Comparison of ENCODE assay signal across 1 cellular context in genomic region chr2:58866527-58866926, GRCh38.
TF ChIP-seq lines count a peak whose summit lies in the region.

No MANE protein-coding gene starts in this region.

TF ChIP-seq in H1, 55 proteins besides CTCF, POLR2A, EP300 and RAD21:
- TF ChIP-seq MAX (IDR thresholded peaks at IDR 0.05) (no peak), SP1 (IDR thresholded peaks at IDR 0.05; ENCODE audit: low read depth, low read length) (no peak), TCF12 (IDR thresholded peaks at IDR 0.05; ENCODE audit: low read depth, low read length) (no peak), TEAD4 (IDR thresholded peaks at IDR 0.05; ENCODE audit: low read depth, low read length) (no peak), TAF1 (IDR thresholded peaks at IDR 0.05; ENCODE audit: low read depth, low read length) (no peak), SAP30 (IDR thresholded peaks at IDR 0.05; ENCODE audit: insufficient read depth, insufficient replicate concordance, low read length) (no peak), HDAC2 (IDR thresholded peaks at IDR 0.05; ENCODE audit: borderline replicate concordance in 1 of 2, low read depth in 2 of 2, low read length in 2 of 2) (no peak), RNF2 (IDR thresholded peaks at IDR 0.05; ENCODE audit: borderline replicate concordance, low read depth, low read length, missing control alignments, poor library complexity, severe bottlenecking) (no peak), JUND (IDR thresholded peaks at IDR 0.05; ENCODE audit: low read length) (no peak), GABPA (IDR thresholded peaks at IDR 0.05; ENCODE audit: borderline replicate concordance, insufficient read depth, low read length) (no peak), POLR2AphosphoS5 (IDR thresholded peaks at IDR 0.05; ENCODE audit: low read depth, low read length) (no peak)
